In genomic region chr14:74302634-74303569, GRCh38 we compare ENCODE assay signal across 1 cellular context.
TF ChIP-seq lines count a peak whose summit lies in the region.

Gene ABCD4 (minus strand): TSS chr14:74302934. CDS start chr14:74302912, 22 bp downstream.

TF ChIP-seq in HepG2, 621 proteins besides CTCF, POLR2A, EP300 and RAD21 (continued from another document and continues in another):
- TF ChIP-seq ZBED4 (CRISPR knock-in tag; IDR thresholded peaks at IDR 0.05; ENCODE audit: borderline replicate concordance) = peak; percentile 67; the same call in 1 of the 2 replicates
- no peak for TF ChIP-seq SUZ12 (IDR thresholded peaks at IDR 0.05; ENCODE audit: low read depth, low read length)
- TF ChIP-seq ZNF543 (CRISPR knock-in tag; IDR thresholded peaks at IDR 0.05) = peak; percentile 81
- TF ChIP-seq CREM (IDR thresholded peaks at IDR 0.05) = peak; percentile 36; the same call in 1 of the 2 replicates
- no peak for TF ChIP-seq CREM (CRISPR knock-in tag; IDR thresholded peaks at IDR 0.05)
- no peak for TF ChIP-seq ZNF318 (CRISPR knock-in tag; IDR thresholded peaks at IDR 0.05)
- TF ChIP-seq ZNF274 (CRISPR knock-in tag; IDR thresholded peaks at IDR 0.05) = peak; percentile 30; the same call in 1 of the 2 replicates
- no peak for TF ChIP-seq HDAC6 (IDR thresholded peaks at IDR 0.05; ENCODE audit: low read depth, low read length)
- TF ChIP-seq ZFP41 (CRISPR knock-in tag; IDR thresholded peaks at IDR 0.05; ENCODE audit: borderline replicate concordance) = peak; percentile 82; the same call in 1 of the 2 replicates
- TF ChIP-seq ELF3 (CRISPR knock-in tag; IDR thresholded peaks at IDR 0.05) = peak; percentile 82
- 0 out of 2 replicates have a peak, but pooled peaks have one; percentile 5 for TF ChIP-seq ZFP36L1 (CRISPR knock-in tag; IDR thresholded peaks at IDR 0.05)
- TF ChIP-seq MEF2D (CRISPR knock-in tag; IDR thresholded peaks at IDR 0.05) = peak; percentile 65; the same call in 1 of the 2 replicates
- no peak for TF ChIP-seq SMARCE1 (IDR thresholded peaks at IDR 0.05; ENCODE audit: borderline replicate concordance)
- peak; percentile 88; the same call in 1 of the 2 replicates for TF ChIP-seq ZNF607 (CRISPR knock-in tag; IDR thresholded peaks at IDR 0.05; ENCODE audit: borderline replicate concordance)
- 0 out of 2 replicates have a peak, but pooled peaks have one; percentile 57 for TF ChIP-seq ZNF670 (CRISPR knock-in tag; IDR thresholded peaks at IDR 0.05; ENCODE audit: borderline replicate concordance)
- TF ChIP-seq CBX2 (IDR thresholded peaks at IDR 0.05; ENCODE audit: low read depth, low read length) = no peak
- TF ChIP-seq CBX2 (CRISPR knock-in tag; IDR thresholded peaks at IDR 0.05; ENCODE audit: low read depth) = 0 out of 2 replicates have a peak, but pooled peaks have one; percentile 45
- no peak for TF ChIP-seq TEF (CRISPR knock-in tag; IDR thresholded peaks at IDR 0.05)
- TF ChIP-seq SALL1 (CRISPR knock-in tag; IDR thresholded peaks at IDR 0.05) = peak; percentile 88
- TF ChIP-seq ZNF83 (CRISPR knock-in tag; IDR thresholded peaks at IDR 0.05; ENCODE audit: borderline replicate concordance) = no peak
- no peak; the same call in none of the 2 replicates for TF ChIP-seq SPEN (CRISPR knock-in tag; IDR thresholded peaks at IDR 0.05; ENCODE audit: low read depth)
- peak; percentile 75; the same call in 1 of the 2 replicates for TF ChIP-seq SNAI1 (CRISPR knock-in tag; IDR thresholded peaks at IDR 0.05; ENCODE audit: borderline replicate concordance)
- 0 out of 2 replicates have a peak, but pooled peaks have one; percentile 11 for TF ChIP-seq ISL2 (CRISPR knock-in tag; IDR thresholded peaks at IDR 0.05)
- TF ChIP-seq HHEX (CRISPR knock-in tag; IDR thresholded peaks at IDR 0.05) = no peak
- peak; percentile 60; the same call in 1 of the 2 replicates for TF ChIP-seq ZFP1 (CRISPR knock-in tag; IDR thresholded peaks at IDR 0.05)
- 0 out of 2 replicates have a peak, but pooled peaks have one; percentile 68 for TF ChIP-seq HIVEP1 (CRISPR knock-in tag; IDR thresholded peaks at IDR 0.05)
- no peak; the same call in 1 of the 2 replicates for TF ChIP-seq ZNF761 (CRISPR knock-in tag; conservative IDR thresholded peaks at IDR 0.05)
- TF ChIP-seq ZBTB33 (CRISPR knock-in tag; IDR thresholded peaks at IDR 0.05) = 0 out of 2 replicates have a peak, but pooled peaks have one; percentile 24
- TF ChIP-seq DNMT3B (CRISPR knock-in tag; conservative IDR thresholded peaks at IDR 0.05) = no peak
- no peak for TF ChIP-seq ZNF747 (CRISPR knock-in tag; IDR thresholded peaks at IDR 0.05; ENCODE audit: borderline replicate concordance)
- peak; percentile 65; the same call in 1 of the 2 replicates for TF ChIP-seq ZNF552 (CRISPR knock-in tag; IDR thresholded peaks at IDR 0.05; ENCODE audit: borderline replicate concordance)
- no peak for TF ChIP-seq ZBTB34 (CRISPR knock-in tag; IDR thresholded peaks at IDR 0.05)
- no peak for TF ChIP-seq TCF7 (IDR thresholded peaks at IDR 0.05; ENCODE audit: low read depth)
- TF ChIP-seq IKZF4 (CRISPR knock-in tag; IDR thresholded peaks at IDR 0.05; ENCODE audit: borderline replicate concordance, low read depth, not compliant biosample characterization) = no peak
- peak; percentile 27; the same call in 1 of the 2 replicates for TF ChIP-seq ZNF556 (CRISPR knock-in tag; IDR thresholded peaks at IDR 0.05; ENCODE audit: borderline replicate concordance)
- TF ChIP-seq SOX13 (IDR thresholded peaks at IDR 0.05) = no peak; the same call in 1 of the 2 replicates
- TF ChIP-seq SOX13 (CRISPR knock-in tag; conservative IDR thresholded peaks at IDR 0.05 in 1 of 2, IDR thresholded peaks at IDR 0.05 in 1 of 2) = peak in 1 of 2 experiments; percentile 47; a peak in 2 of 4 replicates
- TF ChIP-seq ZNF280D (CRISPR knock-in tag; IDR thresholded peaks at IDR 0.05) = peak; percentile 78; the same call in 1 of the 2 replicates
- TF ChIP-seq ZBTB26 (CRISPR knock-in tag; IDR thresholded peaks at IDR 0.05; ENCODE audit: borderline replicate concordance) = peak; percentile 56; the same call in 1 of the 2 replicates
- peak; percentile 64 for TF ChIP-seq HNF4A (CRISPR knock-in tag; IDR thresholded peaks at IDR 0.05)
- TF ChIP-seq ZNF160 (CRISPR knock-in tag; IDR thresholded peaks at IDR 0.05) = peak; percentile 54; the same call in 1 of the 2 replicates
